ENCODE assay signal across 17 cellular contexts in genomic region chr11:132334769-132335280, GRCh38.
"Had no signal": no experiment of that assay in that cellular context is flagged by ENCODE, and none has a peak within 500 bp of the region (broad histone marks: within the 10 kb centered on the region; RNA-seq: fewer than 3 reads in every experiment).

No MANE protein-coding gene starts in this region.

- H3K4me1 ChIP-seq: gastrocnemius medialis, prostate gland, sigmoid colon, testis, tibial artery had no signal

- H3K27me3 ChIP-seq: dorsolateral prefrontal cortex, gastrocnemius medialis, hepatocyte, sigmoid colon, testis, tibial artery had no signal

- H3K9me3 ChIP-seq: gastrocnemius medialis, prostate gland, sigmoid colon, testis, tibial artery had no signal

- H3K79me2 ChIP-seq: hepatocyte had no signal

- H3K4me3 ChIP-seq: dorsolateral prefrontal cortex, gastrocnemius medialis, hepatocyte, lung, neural progenitor cell, prostate gland, sigmoid colon, testis, tibial artery had no signal

- H3K36me3 ChIP-seq: gastrocnemius medialis, neural progenitor cell, prostate gland, sigmoid colon, tibial artery had no signal

- DNase-seq: effector CD4-positive, alpha-beta T cell; gastrocnemius medialis; kidney; midbrain; naive thymus-derived CD4-positive, alpha-beta T cell; right cardiac atrium; sigmoid colon; stimulated activated CD4-positive, alpha-beta T cell treated with anti-CD3 and anti-CD28 coated beads, Interleukin-2, amount 100 ng/mL, for 24 hours; stimulated activated CD4-positive, alpha-beta T cell treated with anti-CD3 and anti-CD28 coated beads, Interleukin-4, amount 100 ng/mL, for 24 hours; stimulated activated naive CD4-positive, alpha-beta T cell treated with Interleukin-2 at 50 U/mL for 16 hours; testis; tibial artery had no signal

- H3K9ac ChIP-seq: neural progenitor cell had no signal

- H3K27ac ChIP-seq: dorsolateral prefrontal cortex, gastrocnemius medialis, hepatocyte, neural progenitor cell, prostate gland, sigmoid colon, testis, tibial artery had no signal

- H2AFZ ChIP-seq: hepatocyte, neural progenitor cell had no signal

- H3K4me2 ChIP-seq: hepatocyte, neural progenitor cell had no signal
